22 cellular contexts compared by ENCODE assay signal in genomic region chr12:132588319-132588718, GRCh38. TPM values are rescaled to one million over a fixed set of nuclear protein-coding genes. Genes with fewer than 3 reads are reported as not detected.
"Had no signal": no experiment of that assay in that cellular context is flagged by ENCODE, and none has a peak within 500 bp of the region (broad histone marks: within the 10 kb centered on the region; RNA-seq: fewer than 3 reads in every experiment).

No MANE protein-coding gene starts in this region.

- DNase-seq: Karpas-422, KG1, MG63, NCI-H1092 treated with DMSO at 0.1 percent for 48 hours, NCI-H1417, NCI-H1436 treated with DMSO at 0.1 percent for 48 hours, NCI-H1694, NCI-H187 treated with DMSO at 0.1 percent for 48 hours, NCI-H2029 treated with DMSO at 0.1 percent for 48 hours, NCI-H2171 treated with DMSO at 0.1 percent for 48 hours, NCI-H345, NCI-H446 treated with DMSO at 0.1 percent for 48 hours, NCI-H510A treated with DMSO at 0.1 percent for 48 hours, NCI-H526, NCI-H82, Right ventricle myocardium superior, RPMI8226, SIG-M5 had no signal

- H3K4me1 ChIP-seq: SJSA1 had no signal

- H3K36me3 ChIP-seq: MG63, SJSA1 had no signal

- H3K9me3 ChIP-seq: MG63, SJSA1 had no signal

- H3K4me3 ChIP-seq: MG63, SJSA1, SK-N-MC had no signal

- H3K27ac ChIP-seq: SJSA1, SK-N-MC had no signal

- H3K27me3 ChIP-seq: SJSA1 had no signal

RNA-seq across cellular contexts. Expression of gene LRCOL1, which starts 22.1 kb away (rescaled TPM):
- total RNA-seq: HT-29, IMR-90, Right ventricle myocardium superior, SJSA1 had no signal

RNA-seq across cellular contexts. Expression of gene P2RX2, which starts 30.3 kb away (rescaled TPM):
- total RNA-seq: HT-29, IMR-90, Right ventricle myocardium superior, SJSA1 had no signal
